1 cellular context compared by ENCODE assay signal in the genomic region with DNA sequence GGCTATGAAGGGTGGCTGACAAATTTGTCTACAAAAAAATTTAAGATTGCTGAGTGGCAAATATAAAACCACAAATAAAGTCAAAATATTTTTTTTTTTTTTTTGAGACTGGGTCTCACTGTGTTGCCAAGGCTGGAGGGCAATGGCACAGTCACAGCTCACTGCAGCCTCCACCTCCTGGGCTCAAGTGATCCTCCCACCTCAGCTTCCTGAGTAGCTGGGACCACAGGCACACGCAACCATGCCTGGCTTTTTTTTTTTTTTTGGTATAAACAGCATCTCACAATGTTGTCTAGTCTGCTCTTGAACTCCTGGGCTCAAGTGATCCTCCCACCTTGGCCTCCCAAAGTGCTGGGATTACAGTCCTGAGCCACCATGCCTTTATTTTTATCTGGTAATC. TPM values are rescaled to one million over a fixed set of nuclear protein-coding genes. Genes with fewer than 3 reads are reported as not detected.
"Had no signal": no experiment of that assay in that cellular context is flagged by ENCODE, and none has a peak within 500 bp of the region (broad histone marks: within the 10 kb centered on the region; RNA-seq: fewer than 3 reads in every experiment).

No MANE protein-coding gene starts in this region.

RNA-seq across cellular contexts. Expression of a gene that starts 20.9 kb away (rescaled TPM):
- total RNA-seq: SJCRH30 had no signal
